Comparison of ENCODE assay signal across 8 cellular contexts in genomic region chr16:57859331-57859730, GRCh38.
A peak's percentile ranks its signal among the peaks of the same experiment; 100 is the strongest.
DNase-seq lines count a peak whose midpoint lies in the region; ATAC-seq and TF ChIP-seq lines count a peak whose summit lies in the region.

No MANE protein-coding gene starts in this region.

- H3K4me1 ChIP-seq in ACC112 (ENCODE audit: control insufficient read depth, insufficient read depth, low read length, unreplicated experiment) = peaks cover 17% of the 10 kb centered on the region

- H3K27ac ChIP-seq in ACC112 (ENCODE audit: low read depth, low read length) = no peak overlapping the region

- no peaks in the 10 kb centered on the region for H3K27me3 ChIP-seq in ACC112 (ENCODE audit: insufficient read depth, low read length)

- ATAC-seq in HG03520 (IDR thresholded peaks at IDR 0.05; ENCODE audit: unreplicated experiment) = no peak
- ATAC-seq in GM18907 (IDR thresholded peaks at IDR 0.05; ENCODE audit: unreplicated experiment) = no peak
- ATAC-seq in HG02840 (IDR thresholded peaks at IDR 0.05; ENCODE audit: low FRiP score, unreplicated experiment) = no peak

- no peaks in the 10 kb centered on the region for H3K36me3 ChIP-seq in ACC112 (ENCODE audit: insufficient read depth, low read length)

- TF ChIP-seq CTCF in GM13977 (IDR thresholded peaks at IDR 0.05; ENCODE audit: extremely low read depth, insufficient read depth, missing control alignments) (peak; percentile 15), foreskin fibroblast (IDR thresholded peaks at IDR 0.05; ENCODE audit: low read depth, low read length) (peak; percentile 39)

- H2AFZ ChIP-seq in ACC112 (ENCODE audit: low read length, unreplicated experiment) = peak overlapping the region; percentile 26

- H3K79me2 ChIP-seq in ACC112 (ENCODE audit: control insufficient read depth, insufficient read depth, low read length, unreplicated experiment) = no peaks in the 10 kb centered on the region

- no peak for DNase-seq in GM13977 (ENCODE audit: low spot score)
- peak; percentile 36 for DNase-seq in RPMI8226
- peak in 1 of 2 donors; percentile 15 for DNase-seq in foreskin fibroblast
- no peak for DNase-seq in hippocampal formation (lab: John Stamatoyannopoulos, UW)

- H3K4me3 ChIP-seq in ACC112 (ENCODE audit: low read depth, low read length) (no peak overlapping the region), foreskin fibroblast (ENCODE audit: low read depth in 1 of 2, low read length in 2 of 2) (no peak overlapping the region)

- in situ Hi-C loops in GM13977 (cut with MboI; ENCODE audit: low pct_unique_long_range_greater_than_20kb, low sequenced_read_pairs, unreplicated experiment) = no loop called here
